ENCODE assay signal across 21 cellular contexts in genomic region chr6:46393940-46394337, GRCh38.
"Had no signal": no experiment of that assay in that cellular context is flagged by ENCODE, and none has a peak within 500 bp of the region (broad histone marks: within the 10 kb centered on the region; RNA-seq: fewer than 3 reads in every experiment).

No MANE protein-coding gene starts in this region.

- H3K4me1 Mint-ChIP-seq: activated B cell treated with CpG ODN at 0.5 μM for 24 hours; activated CD8-positive, alpha-beta memory T cell treated with anti-CD3 and anti-CD28 coated beads, Interleukin-2, amount 10 ng/mL, durations not matched to agents 7 days and 5 days; activated naive CD8-positive, alpha-beta T cell treated with anti-CD3 and anti-CD28 coated beads for 36 hours; brain; central memory CD8-positive, alpha-beta T cell; T-cell had no signal

- H3K27ac ChIP-seq: coronary artery, right atrium auricular region, suprapubic skin had no signal

- H3K9me3 Mint-ChIP-seq: activated B cell treated with CpG ODN at 0.5 μM for 24 hours; activated CD4-positive, alpha-beta memory T cell treated with anti-CD3 and anti-CD28 coated beads for 36 hours; activated naive CD8-positive, alpha-beta T cell treated with anti-CD3 and anti-CD28 coated beads for 36 hours; central memory CD8-positive, alpha-beta T cell; natural killer cell treated with Interleukin-12 subunit alpha and Interleukin-12 subunit beta and Interleukin-15 and Interleukin-18, amount 100 ng/mL, for 72 hours; T-cell; type B pancreatic cell had no signal

- H3K27ac Mint-ChIP-seq: activated B cell treated with CpG ODN at 0.5 μM for 24 hours; activated CD4-positive, alpha-beta memory T cell treated with anti-CD3 and anti-CD28 coated beads for 36 hours; activated CD8-positive, alpha-beta memory T cell treated with anti-CD3 and anti-CD28 coated beads, Interleukin-2, amount 10 ng/mL, durations not matched to agents 7 days and 5 days; activated naive CD8-positive, alpha-beta T cell treated with anti-CD3 and anti-CD28 coated beads for 36 hours; brain; natural killer cell treated with Interleukin-12 subunit alpha and Interleukin-12 subunit beta and Interleukin-15 and Interleukin-18, amount 100 ng/mL, for 72 hours; T-cell; type B pancreatic cell had no signal

- H3K27me3 Mint-ChIP-seq: activated B cell treated with CpG ODN at 0.5 μM for 24 hours; brain; central memory CD8-positive, alpha-beta T cell had no signal

- H3K36me3 Mint-ChIP-seq: activated CD4-positive, alpha-beta memory T cell treated with anti-CD3 and anti-CD28 coated beads for 36 hours; activated CD8-positive, alpha-beta memory T cell treated with anti-CD3 and anti-CD28 coated beads, Interleukin-2, amount 10 ng/mL, durations not matched to agents 7 days and 5 days; activated naive CD8-positive, alpha-beta T cell treated with anti-CD3 and anti-CD28 coated beads for 36 hours; brain; natural killer cell treated with Interleukin-12 subunit alpha and Interleukin-12 subunit beta and Interleukin-15 and Interleukin-18, amount 100 ng/mL, for 72 hours; T-cell; type B pancreatic cell had no signal

- ATAC-seq: activated CD8-positive, alpha-beta memory T cell treated with anti-CD3 and anti-CD28 coated beads, Interleukin-2, amount 10 ng/mL, durations not matched to agents 7 days and 5 days; gastrocnemius medialis; natural killer cell treated with Interleukin-12 subunit alpha and Interleukin-12 subunit beta and Interleukin-15 and Interleukin-18, amount 100 ng/mL, for 72 hours; stimulated activated naive CD8-positive, alpha-beta T cell treated with anti-CD3 and anti-CD28 coated beads, Interleukin-15, Interleukin-2, amounts not matched to agents 100 U/mL and 50 U/mL, for 24 hours; T-cell had no signal

- DNase-seq: activated B cell treated with CpG ODN at 0.5 μM for 24 hours; activated CD4-positive, alpha-beta memory T cell treated with anti-CD3 and anti-CD28 coated beads for 36 hours; activated CD4-positive, alpha-beta T cell treated with anti-CD3 and anti-CD28 coated beads for 4 hours; activated CD8-positive, alpha-beta memory T cell treated with anti-CD3 and anti-CD28 coated beads, Interleukin-2, amount 10 ng/mL, durations not matched to agents 7 days and 5 days; activated naive CD4-positive, alpha-beta T cell; activated naive CD8-positive, alpha-beta T cell treated with anti-CD3 and anti-CD28 coated beads for 36 hours; effector CD4-positive, alpha-beta T cell; gastrocnemius medialis; heart right ventricle; kidney glomerular epithelial cell; mesendoderm; stimulated activated CD4-positive, alpha-beta T cell treated with anti-CD3 and anti-CD28 coated beads, Interleukin-2, amount 100 ng/mL, for 24 hours; stimulated activated naive CD8-positive, alpha-beta T cell treated with anti-CD3 and anti-CD28 coated beads, Interleukin-15, Interleukin-2, amounts not matched to agents 100 U/mL and 50 U/mL, for 24 hours; T-cell had no signal

- H3K4me3 Mint-ChIP-seq: activated B cell treated with CpG ODN at 0.5 μM for 24 hours; activated CD4-positive, alpha-beta memory T cell treated with anti-CD3 and anti-CD28 coated beads for 36 hours; activated CD8-positive, alpha-beta memory T cell treated with anti-CD3 and anti-CD28 coated beads, Interleukin-2, amount 10 ng/mL, durations not matched to agents 7 days and 5 days; activated naive CD8-positive, alpha-beta T cell treated with anti-CD3 and anti-CD28 coated beads for 36 hours; brain; central memory CD8-positive, alpha-beta T cell; natural killer cell treated with Interleukin-12 subunit alpha and Interleukin-12 subunit beta and Interleukin-15 and Interleukin-18, amount 100 ng/mL, for 72 hours; T-cell; type B pancreatic cell had no signal
